8 cellular contexts compared by ENCODE assay signal in genomic region chr14:104650057-104650980, GRCh38. TPM values are rescaled to one million over a fixed set of nuclear protein-coding genes. Genes with fewer than 3 reads are reported as not detected.
DNase-seq lines count a peak whose midpoint lies in the region; ATAC-seq and TF ChIP-seq lines count a peak whose summit lies in the region.

No MANE protein-coding gene starts in this region.

- intact Hi-C loops in left ventricle myocardium superior (cut with micrococcal nuclease), result loop anchor here (10.0 kb wide), 1 partner anchor 54 kb away; no protein-coding TSS in a partner anchor
- intact Hi-C loops in posterior vena cava (cut with DNase I), result loop anchor here in 1 of 2 donors (2.0 kb wide), 1 partner anchor 56 kb away; no protein-coding TSS in a partner anchor
- intact Hi-C loops in upper lobe of right lung (cut with DNase I), result no loop called here

- no peak overlapping the region for H3K27ac ChIP-seq in SJSA1
- H3K27ac ChIP-seq in upper lobe of right lung, result no peak overlapping the region

- ATAC-seq in HG03095 (IDR thresholded peaks at IDR 0.05; ENCODE audit: unreplicated experiment), result peak; percentile 59
- ATAC-seq in left ventricle myocardium superior, result peak; percentile 89
- peak; percentile 89 for ATAC-seq in upper lobe of right lung
- ATAC-seq in GM18498 (IDR thresholded peaks at IDR 0.05; ENCODE audit: unreplicated experiment), result no peak

- H3K4me1 ChIP-seq in SJSA1 (replicated peaks) (peaks cover 4% of the 10 kb centered on the region), upper lobe of right lung (peaks cover 6% of the 10 kb centered on the region)

- H3K27me3 ChIP-seq in SJSA1 (replicated peaks) (no peaks in the 10 kb centered on the region; the same call in 1 of the 2 replicates), upper lobe of right lung (no peaks in the 10 kb centered on the region)

- DNase-seq in GM03348 (ENCODE audit: low spot score) (peak; percentile 94), SJSA1 (ENCODE audit: low read depth in 1 of 2, low spot score in 2 of 2) (peak; percentile 52 to 65), left ventricle myocardium superior (peak; percentile 83), posterior vena cava (ENCODE audit: low spot score) (peak; percentile 87), upper lobe of right lung (peak; percentile 84)
- peak; percentile 39 for DNase-seq in activated naive CD8-positive, alpha-beta T cell treated with anti-CD3 and anti-CD28 coated beads, Interleukin-2, amount 50 U/mL, for 16 hours (ENCODE audit: low read depth, low spot score)

- TF ChIP-seq CTCF in upper lobe of right lung (IDR thresholded peaks at IDR 0.05), result peak; percentile 97

- H3K4me3 ChIP-seq in SJSA1 (peak overlapping the region; percentile 27), upper lobe of right lung (peak overlapping the region; percentile 33)

- no peaks in the 10 kb centered on the region for H3K36me3 ChIP-seq in SJSA1
- no peaks in the 10 kb centered on the region for H3K36me3 ChIP-seq in upper lobe of right lung

- H3K9me3 ChIP-seq in SJSA1 (replicated peaks) (peaks cover 13% of the 10 kb centered on the region), upper lobe of right lung (no peaks in the 10 kb centered on the region)

RNA-seq across cellular contexts. Expression of gene INF2, which starts 39.1 kb away (rescaled TPM):
- total RNA-seq in SJSA1 (2014; rRNA removed; shearing (Covaris generic)), result 26.3 and 37.3 TPM in 2 replicates
- 30.4 TPM for total RNA-seq in left ventricle myocardium superior
- total RNA-seq in posterior vena cava, result 10 to 100 TPM; 70.5 to 78.7 TPM
- total RNA-seq in upper lobe of right lung, result 117 TPM

RNA-seq across cellular contexts. Expression of gene TMEM179, which starts 45.7 kb away (rescaled TPM):
- not detected in 2 replicates for total RNA-seq in SJSA1 (2014; rRNA removed; shearing (Covaris generic))
- not detected for total RNA-seq in left ventricle myocardium superior
- total RNA-seq in posterior vena cava, result under 1 TPM in 1 of 2 donors, not detected in 1; 0.38 TPM
- not detected for total RNA-seq in upper lobe of right lung

Comparison
In these comparisons a context has a peak if more than half of its experiments do, and no peak if none do; other contexts are left out.
1. DNase-seq: peak in every context shown above with its lines; median percentile 94 in GM03348; 87 in posterior vena cava; 84 in upper lobe of right lung; 83 in left ventricle myocardium superior; 58 in SJSA1; 39 in activated naive CD8-positive, alpha-beta T cell treated with anti-CD3 and anti-CD28 coated beads, Interleukin-2, amount 50 U/mL, for 16 hours.